In the genomic region with DNA sequence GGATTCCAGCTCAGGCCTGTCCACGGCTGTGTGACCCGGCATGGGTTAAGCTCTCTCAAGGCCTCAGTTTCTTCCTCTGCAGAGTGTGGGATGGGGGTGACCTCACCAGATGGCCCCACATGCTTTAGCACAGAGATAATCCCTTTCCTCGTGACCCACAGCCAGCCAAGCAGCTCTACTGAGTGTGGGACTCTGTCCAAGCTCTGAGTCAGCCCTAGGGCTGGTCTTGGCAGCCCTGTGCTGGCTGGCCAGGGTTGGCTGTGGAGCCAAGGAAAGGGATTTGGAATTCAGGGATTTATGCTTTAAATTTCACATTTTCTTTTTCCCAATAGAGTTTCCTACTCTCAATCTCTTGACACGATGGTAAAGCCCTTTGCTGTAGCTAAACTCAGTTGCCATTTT, we compare ENCODE assay signal across 1 cellular context.
TF ChIP-seq lines count a peak whose summit lies in the region.

No MANE protein-coding gene starts in this region.

TF ChIP-seq in HepG2, 621 proteins besides CTCF, POLR2A, EP300 and RAD21 (continued from another document):
- TF ChIP-seq, protein P1, sequence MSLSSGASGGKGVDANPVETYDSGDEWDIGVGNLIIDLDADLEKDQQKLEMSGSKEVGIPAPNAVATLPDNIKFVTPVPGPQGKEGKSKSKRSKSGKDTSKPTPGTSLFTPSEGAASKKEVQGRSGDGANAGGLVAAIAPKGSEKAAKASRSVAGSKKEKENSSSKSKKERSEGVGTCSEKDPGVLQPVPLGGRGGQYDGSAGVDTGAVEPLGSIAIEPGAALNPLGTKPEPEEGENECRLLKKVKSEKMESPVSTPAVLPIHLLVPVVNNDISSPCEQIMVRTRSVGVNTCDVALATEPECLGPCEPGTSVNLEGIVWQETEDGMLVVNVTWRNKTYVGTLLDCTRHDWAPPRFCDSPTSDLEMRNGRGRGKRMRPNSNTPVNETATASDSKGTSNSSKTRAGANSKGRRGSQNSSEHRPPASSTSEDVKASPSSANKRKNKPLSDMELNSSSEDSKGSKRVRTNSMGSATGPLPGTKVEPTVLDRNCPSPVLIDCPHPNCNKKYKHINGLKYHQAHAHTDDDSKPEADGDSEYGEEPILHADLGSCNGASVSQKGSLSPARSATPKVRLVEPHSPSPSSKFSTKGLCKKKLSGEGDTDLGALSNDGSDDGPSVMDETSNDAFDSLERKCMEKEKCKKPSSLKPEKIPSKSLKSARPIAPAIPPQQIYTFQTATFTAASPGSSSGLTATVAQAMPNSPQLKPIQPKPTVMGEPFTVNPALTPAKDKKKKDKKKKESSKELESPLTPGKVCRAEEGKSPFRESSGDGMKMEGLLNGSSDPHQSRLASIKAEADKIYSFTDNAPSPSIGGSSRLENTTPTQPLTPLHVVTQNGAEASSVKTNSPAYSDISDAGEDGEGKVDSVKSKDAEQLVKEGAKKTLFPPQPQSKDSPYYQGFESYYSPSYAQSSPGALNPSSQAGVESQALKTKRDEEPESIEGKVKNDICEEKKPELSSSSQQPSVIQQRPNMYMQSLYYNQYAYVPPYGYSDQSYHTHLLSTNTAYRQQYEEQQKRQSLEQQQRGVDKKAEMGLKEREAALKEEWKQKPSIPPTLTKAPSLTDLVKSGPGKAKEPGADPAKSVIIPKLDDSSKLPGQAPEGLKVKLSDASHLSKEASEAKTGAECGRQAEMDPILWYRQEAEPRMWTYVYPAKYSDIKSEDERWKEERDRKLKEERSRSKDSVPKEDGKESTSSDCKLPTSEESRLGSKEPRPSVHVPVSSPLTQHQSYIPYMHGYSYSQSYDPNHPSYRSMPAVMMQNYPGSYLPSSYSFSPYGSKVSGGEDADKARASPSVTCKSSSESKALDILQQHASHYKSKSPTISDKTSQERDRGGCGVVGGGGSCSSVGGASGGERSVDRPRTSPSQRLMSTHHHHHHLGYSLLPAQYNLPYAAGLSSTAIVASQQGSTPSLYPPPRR (CRISPR knock-in tag; IDR thresholded peaks at IDR 0.05; ENCODE audit: borderline replicate concordance): no peak
- TF ChIP-seq ZNF615 (CRISPR knock-in tag; IDR thresholded peaks at IDR 0.05; ENCODE audit: borderline replicate concordance) (no peak), ATF1 (CRISPR knock-in tag; IDR thresholded peaks at IDR 0.05) (no peak), ZNF329 (CRISPR knock-in tag; IDR thresholded peaks at IDR 0.05; ENCODE audit: low read depth) (no peak), ZNF124 (CRISPR knock-in tag; IDR thresholded peaks at IDR 0.05) (no peak)
- TF ChIP-seq, protein P2, sequence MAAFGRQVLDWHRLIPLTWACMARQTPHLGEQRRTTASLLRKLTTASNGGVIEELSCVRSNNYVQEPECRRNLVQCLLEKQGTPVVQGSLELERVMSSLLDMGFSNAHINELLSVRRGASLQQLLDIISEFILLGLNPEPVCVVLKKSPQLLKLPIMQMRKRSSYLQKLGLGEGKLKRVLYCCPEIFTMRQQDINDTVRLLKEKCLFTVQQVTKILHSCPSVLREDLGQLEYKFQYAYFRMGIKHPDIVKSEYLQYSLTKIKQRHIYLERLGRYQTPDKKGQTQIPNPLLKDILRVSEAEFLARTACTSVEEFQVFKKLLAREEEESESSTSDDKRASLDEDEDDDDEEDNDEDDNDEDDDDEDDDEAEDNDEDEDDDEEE (CRISPR knock-in tag; IDR thresholded peaks at IDR 0.05): no peak
